Comparison of ENCODE assay signal across 25 cellular contexts in the genomic region with DNA sequence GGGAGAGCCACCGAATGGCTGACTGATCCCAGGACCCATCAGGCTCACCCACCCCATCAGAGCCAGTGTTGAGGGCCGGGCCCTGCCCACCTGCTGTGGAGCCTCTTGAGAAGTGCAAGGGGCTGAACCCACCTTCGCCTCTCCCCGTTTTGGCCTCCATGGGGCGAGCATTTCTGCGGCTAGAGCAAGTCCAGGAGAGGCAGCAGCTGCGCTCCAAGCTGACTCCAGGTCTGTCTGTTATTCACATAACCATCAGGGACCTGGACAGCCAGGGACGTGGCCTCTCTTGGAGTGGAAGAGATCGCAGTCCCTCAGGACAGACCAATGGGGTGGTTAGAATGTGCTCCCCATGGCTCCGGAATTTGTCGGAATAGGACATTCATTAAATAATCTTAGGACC.
DNase-seq lines count a peak whose midpoint lies in the region; ATAC-seq and TF ChIP-seq lines count a peak whose summit lies in the region.
"Had no signal": no experiment of that assay in that cellular context is flagged by ENCODE, and none has a peak within 500 bp of the region (broad histone marks: within the 10 kb centered on the region; RNA-seq: fewer than 3 reads in every experiment).

No MANE protein-coding gene starts in this region.

- H3K36me3 ChIP-seq in body of pancreas (replicated peaks in 1 of 2; ENCODE audit: insufficient read depth in 1 of 2, low read depth in 2 of 2), result no peaks in the 10 kb centered on the region
- no peaks in the 10 kb centered on the region for H3K36me3 ChIP-seq in thyroid gland
- H3K36me3 ChIP-seq: HAP-1 had no signal

- TF ChIP-seq CTCF in body of pancreas (IDR thresholded peaks at IDR 0.05) (no peak), thyroid gland (IDR thresholded peaks at IDR 0.05) (no peak)

- ATAC-seq in body of pancreas, result no peak
- ATAC-seq in GM18505 (IDR thresholded peaks at IDR 0.05; ENCODE audit: unreplicated experiment), result no peak
- no peak for ATAC-seq in GM21381 (IDR thresholded peaks at IDR 0.05; ENCODE audit: unreplicated experiment)
- no peak for ATAC-seq in activated CD8-positive, alpha-beta memory T cell treated with anti-CD3 and anti-CD28 coated beads, Interleukin-2, amount 10 ng/mL, durations not matched to agents 7 days and 5 days
- ATAC-seq: PC-3 had no signal

- DNase-seq in body of pancreas (no peak), mesenteric fat pad (ENCODE audit: low spot score) (peak; percentile 75), posterior vena cava (ENCODE audit: low spot score) (peak; percentile 59), thyroid gland (no peak), SHP77 (lab: John Stamatoyannopoulos, UW) (no peak)
- no peak for DNase-seq in activated CD8-positive, alpha-beta memory T cell treated with anti-CD3 and anti-CD28 coated beads, Interleukin-2, amount 10 ng/mL, durations not matched to agents 7 days and 5 days
- DNase-seq: CD4-positive, CD25-positive, alpha-beta regulatory T cell; DMS153; DND-41; GM23248; HFFc6; NCI-H1048; NCI-H1417; NCI-H1694; NCI-H2029 treated with DMSO at 0.1 percent for 48 hours; NCI-H446 treated with DMSO at 0.1 percent for 48 hours; NCI-H526; NCI-H82; NK-92 treated with Interleukin-12 subunit alpha and Interleukin-12 subunit beta, amount 100 ng/mL, for 24 hours; PC-3; Right ventricle myocardium superior had no signal

- H3K4me1 ChIP-seq in body of pancreas (peaks cover 50% of the 10 kb centered on the region), thyroid gland (peaks cover 26 to 35% of the 10 kb centered on the region in 2 donors)
- H3K4me1 ChIP-seq: HAP-1 had no signal

- H3K36me3 Mint-ChIP-seq in activated CD8-positive, alpha-beta memory T cell treated with anti-CD3 and anti-CD28 coated beads, Interleukin-2, amount 10 ng/mL, durations not matched to agents 7 days and 5 days, result no peaks in the 10 kb centered on the region

- H3K9me3 ChIP-seq in body of pancreas (no peaks in the 10 kb centered on the region), thyroid gland (no peaks in the 10 kb centered on the region)
- H3K9me3 ChIP-seq: BLaER1, HAP-1 had no signal

- H3K4me3 ChIP-seq in body of pancreas (no peak overlapping the region), thyroid gland (replicated peaks in 1 of 3) (no peak overlapping the region)
- H3K4me3 ChIP-seq: BLaER1, GM23248, HAP-1 had no signal

- CTCF ChIA-PET in activated CD8-positive, alpha-beta memory T cell treated with anti-CD3 and anti-CD28 coated beads, Interleukin-2, amount 10 ng/mL, durations not matched to agents 7 days and 5 days (lab: Charles Lee), result no interaction called here

- no peak overlapping the region for H3K4me3 Mint-ChIP-seq in activated CD8-positive, alpha-beta memory T cell treated with anti-CD3 and anti-CD28 coated beads, Interleukin-2, amount 10 ng/mL, durations not matched to agents 7 days and 5 days
- H3K4me3 Mint-ChIP-seq: CD4-positive, CD25-positive, alpha-beta regulatory T cell; HFFc6 had no signal

- TF ChIP-seq POLR2A in body of pancreas (IDR thresholded peaks at IDR 0.05), result no peak
- TF ChIP-seq POLR2A in thyroid gland (IDR thresholded peaks at IDR 0.05), result no peak
- no peak for TF ChIP-seq POLR2A in GM18505 (IDR thresholded peaks at IDR 0.05; ENCODE audit: borderline replicate concordance, extremely low read depth, insufficient read depth, insufficient read length)

- H3K27me3 ChIP-seq in body of pancreas (no peaks in the 10 kb centered on the region), thyroid gland (no peaks in the 10 kb centered on the region)
- H3K27me3 ChIP-seq: BLaER1 had no signal

- H3K27ac Mint-ChIP-seq in activated CD8-positive, alpha-beta memory T cell treated with anti-CD3 and anti-CD28 coated beads, Interleukin-2, amount 10 ng/mL, durations not matched to agents 7 days and 5 days, result no peak overlapping the region
- H3K27ac Mint-ChIP-seq: HFFc6 had no signal

- 65 to 71% methylated on average over 11 of the region's 11 CpGs for WGBS in body of pancreas, 2 donors
- 66 to 73% methylated on average over 11 of the region's 11 CpGs for WGBS in thyroid gland, 2 donors

- H3K9me3 Mint-ChIP-seq in activated CD8-positive, alpha-beta memory T cell treated with anti-CD3 and anti-CD28 coated beads, Interleukin-2, amount 10 ng/mL, durations not matched to agents 7 days and 5 days (ENCODE audit: low read depth), result no peaks in the 10 kb centered on the region
- H3K9me3 Mint-ChIP-seq: CD4-positive, CD25-positive, alpha-beta regulatory T cell; HFFc6 had no signal

- H3K27me3 Mint-ChIP-seq in activated CD8-positive, alpha-beta memory T cell treated with anti-CD3 and anti-CD28 coated beads, Interleukin-2, amount 10 ng/mL, durations not matched to agents 7 days and 5 days, result no peaks in the 10 kb centered on the region
- H3K27me3 Mint-ChIP-seq: CD4-positive, CD25-positive, alpha-beta regulatory T cell had no signal

- intact Hi-C loops in body of pancreas (cut with DNase I) (no loop called here), posterior vena cava (cut with DNase I) (no loop called here), thyroid gland (cut with DNase I) (loop anchor here (10.0 kb wide), 1 partner anchor 151 kb away; no protein-coding TSS in a partner anchor)

- H3K4me1 Mint-ChIP-seq in activated CD8-positive, alpha-beta memory T cell treated with anti-CD3 and anti-CD28 coated beads, Interleukin-2, amount 10 ng/mL, durations not matched to agents 7 days and 5 days, result no peaks in the 10 kb centered on the region

- peak overlapping the region; percentile 72 to 82 (median 75) for H3K27ac ChIP-seq in body of pancreas
- peak overlapping the region; percentile 74 to 81 (median 76) for H3K27ac ChIP-seq in thyroid gland
- H3K27ac ChIP-seq: BLaER1, GM23248 had no signal

Comparison
In these comparisons a context has a peak if more than half of its experiments do, and no peak if none do; other contexts are left out.
1. DNase-seq: peak in mesenteric fat pad (single experiment) and posterior vena cava (single experiment); none in body of pancreas (0 of 4), thyroid gland (0 of 2), SHP77 (0 of 2) and activated CD8-positive, alpha-beta memory T cell treated with anti-CD3 and anti-CD28 coated beads, Interleukin-2, amount 10 ng/mL, durations not matched to agents 7 days and 5 days (single experiment).